ENCODE assay signal across 11 cellular contexts in the genomic region with DNA sequence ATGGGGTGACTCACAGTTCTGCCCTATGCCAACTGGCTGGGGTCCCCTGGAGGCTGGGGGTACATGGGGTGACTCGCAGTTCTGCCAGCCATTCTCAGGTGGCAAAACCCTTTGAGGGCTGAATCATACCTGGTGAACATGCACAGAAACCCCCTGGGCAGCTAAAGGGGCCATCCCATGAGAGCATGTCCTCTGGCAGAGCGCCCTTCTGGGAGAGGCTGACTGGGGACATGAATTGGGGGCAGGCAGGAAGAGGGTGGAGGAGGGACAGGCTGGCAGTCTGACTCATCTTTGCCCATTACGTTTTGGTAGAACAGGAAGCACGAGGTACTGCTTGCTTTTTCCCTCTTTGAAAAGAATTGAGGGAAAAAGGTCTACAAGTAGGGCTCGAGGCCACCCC. TPM values are rescaled to one million over a fixed set of nuclear protein-coding genes. Genes with fewer than 3 reads are reported as not detected.
DNase-seq lines count a peak whose midpoint lies in the region; ATAC-seq lines count a peak whose summit lies in the region.
"Had no signal": no experiment of that assay in that cellular context is flagged by ENCODE, and none has a peak within 500 bp of the region (broad histone marks: within the 10 kb centered on the region; RNA-seq: fewer than 3 reads in every experiment).

No MANE protein-coding gene starts in this region.

- H3K23ac ChIP-seq in mesenchymal stem cell (ENCODE audit: low read length in 2 of 2) = no peak overlapping the region

- no peaks in the 10 kb centered on the region for H3K27me3 Mint-ChIP-seq in CD4-positive, alpha-beta memory T cell
- H3K27me3 Mint-ChIP-seq in activated T-cell treated with anti-CD3 and anti-CD28 coated beads, Interleukin-2, amount 50 U/mL, for 24 hours = no peaks in the 10 kb centered on the region

- H3K36me3 ChIP-seq in CD4-positive, alpha-beta memory T cell (ENCODE audit: insufficient read depth, low read length) = peaks cover 72% of the 10 kb centered on the region
- peaks cover 9 to 29% of the 10 kb centered on the region in 2 experiments for H3K36me3 ChIP-seq in mesenchymal stem cell (ENCODE audit: control insufficient read depth in 1 of 2, insufficient read depth in 2 of 2, low read depth in 1 of 2, low read length in 2 of 2)

- H3K36me3 Mint-ChIP-seq in CD4-positive, alpha-beta memory T cell = peaks cover 80 to 90% of the 10 kb centered on the region in 2 donors
- H3K36me3 Mint-ChIP-seq in activated T-cell treated with anti-CD3 and anti-CD28 coated beads, Interleukin-2, amount 50 U/mL, for 24 hours (ENCODE audit: low read depth) = peaks cover 99% of the 10 kb centered on the region

- POLR2A ChIA-PET in CD4-positive, alpha-beta memory T cell (lab: Charles Lee; ENCODE audit: partially characterized antibody) = interaction anchor here (62.9 to 74.5 kb wide), 2 partner anchors 4 to 17 kb away, joined by 5577 read pairs; partner anchors contain the start of genes PHF19 and TRAF1

- no peak overlapping the region for H3K4ac ChIP-seq in mesenchymal stem cell (ENCODE audit: low read depth in 1 of 2, low read length in 2 of 2)

- no peak overlapping the region for H2AFZ ChIP-seq in mesenchymal stem cell (ENCODE audit: low read depth, low read length)

- H3K27me3 ChIP-seq in CD4-positive, alpha-beta memory T cell (ENCODE audit: insufficient read depth, low read length) = no peaks in the 10 kb centered on the region
- H3K27me3 ChIP-seq in mesenchymal stem cell (ENCODE audit: control insufficient read depth in 1 of 2, insufficient read depth in 1 of 2, low read length in 2 of 2) = no peaks in the 10 kb centered on the region
- H3K27me3 ChIP-seq: suprapubic skin had no signal

- no peak overlapping the region for H3K18ac ChIP-seq in mesenchymal stem cell (ENCODE audit: low read depth in 1 of 2, low read length in 2 of 2)

- H3K27ac ChIP-seq in CD4-positive, alpha-beta memory T cell (ENCODE audit: low read depth, low read length) = peak overlapping the region; percentile 70
- no peak overlapping the region for H3K27ac ChIP-seq in mesenchymal stem cell (ENCODE audit: low read length, poor library complexity, severe bottlenecking)
- H3K27ac ChIP-seq: suprapubic skin had no signal

- intact Hi-C loops in CD4-positive, alpha-beta memory T cell (cut with micrococcal nuclease) = loop anchor here (1.0 to 2.0 kb wide), 2 partner anchors 17 to 26 kb away; partner anchors contain the start of gene TRAF1

- peaks cover 85% of the 10 kb centered on the region for H3K4me1 ChIP-seq in CD4-positive, alpha-beta memory T cell (ENCODE audit: insufficient read depth, low read length)
- H3K4me1 ChIP-seq in mesenchymal stem cell (ENCODE audit: control insufficient read depth, insufficient read depth, low read depth, low read length) = peaks cover 8% of the 10 kb centered on the region

- no peak overlapping the region for H2BK120ac ChIP-seq in mesenchymal stem cell (ENCODE audit: low read depth, low read length)

- H4K8ac ChIP-seq in mesenchymal stem cell (ENCODE audit: low read length) = peak overlapping the region; percentile 31

- no peak overlapping the region for H3K9ac ChIP-seq in mesenchymal stem cell (ENCODE audit: low read length)

- H2AK5ac ChIP-seq in mesenchymal stem cell (ENCODE audit: low read length, severe bottlenecking) = no peak overlapping the region

- no peaks in the 10 kb centered on the region for H3K9me3 ChIP-seq in CD4-positive, alpha-beta memory T cell (ENCODE audit: control insufficient read depth in 1 of 2, low read length in 2 of 2)
- H3K9me3 ChIP-seq in mesenchymal stem cell (ENCODE audit: control insufficient read depth, low read length) = no peaks in the 10 kb centered on the region
- H3K9me3 ChIP-seq: suprapubic skin had no signal

- H3K4me3 Mint-ChIP-seq in CD4-positive, alpha-beta memory T cell = peak overlapping the region in 5 of 8 donors; percentile 17 to 55 (median 34)
- H3K4me3 Mint-ChIP-seq in activated T-cell treated with anti-CD3 and anti-CD28 coated beads, Interleukin-2, amount 50 U/mL, for 24 hours = peak overlapping the region; percentile 8

- no peak overlapping the region for H2BK15ac ChIP-seq in mesenchymal stem cell (ENCODE audit: low read depth, poor library complexity, severe bottlenecking)

- H3K27ac Mint-ChIP-seq in CD4-positive, alpha-beta memory T cell = peak overlapping the region; percentile 53 to 88 (median 80)
- H3K27ac Mint-ChIP-seq in activated T-cell treated with anti-CD3 and anti-CD28 coated beads, Interleukin-2, amount 50 U/mL, for 24 hours = peak overlapping the region; percentile 94

- H3K4me2 ChIP-seq in mesenchymal stem cell (ENCODE audit: low read length, poor library complexity, severe bottlenecking) = no peak overlapping the region

- no peak overlapping the region for H2BK5ac ChIP-seq in mesenchymal stem cell (ENCODE audit: low read depth, low read length, poor library complexity, severe bottlenecking)

- H3K4me3 ChIP-seq in CD4-positive, alpha-beta memory T cell (ENCODE audit: low read length in 2 of 2) = no peak overlapping the region
- no peak overlapping the region for H3K4me3 ChIP-seq in mesenchymal stem cell (ENCODE audit: insufficient read depth in 1 of 2, low read depth in 1 of 2, low read length in 2 of 2)
- H3K4me3 ChIP-seq: suprapubic skin had no signal

- peak overlapping the region in 1 of 2 experiments; percentile 26 for H3K14ac ChIP-seq in mesenchymal stem cell (ENCODE audit: low read length in 2 of 2)

- ATAC-seq in GM21423 (IDR thresholded peaks at IDR 0.05; ENCODE audit: unreplicated experiment) (no peak), HG02571 (IDR thresholded peaks at IDR 0.05; ENCODE audit: unreplicated experiment) (no peak)

- H3K79me1 ChIP-seq in mesenchymal stem cell (replicated peaks; ENCODE audit: low read length, poor library complexity, severe bottlenecking) = no peaks in the 10 kb centered on the region

- 55% methylated on average over 5 of the region's 5 CpGs for WGBS in mesenchymal stem cell

- no peak overlapping the region for H2BK12ac ChIP-seq in mesenchymal stem cell (ENCODE audit: low read length in 2 of 2)

- no peak overlapping the region for H4K91ac ChIP-seq in mesenchymal stem cell (ENCODE audit: low read length)

- peak in 1 of 5 donors; percentile 90 for DNase-seq in CD4-positive, alpha-beta memory T cell
- DNase-seq in RKO (ENCODE audit: low spot score) (peak; percentile 52), mesenchymal stem cell (no peak), NCI-H1417 treated with DMSO at 0.1 percent for 48 hours (lab: John Stamatoyannopoulos, UW) (no peak), COLO829 (ENCODE audit: low spot score) (no peak)
- peak; percentile 62 for DNase-seq in activated T-cell treated with anti-CD3 and anti-CD28 coated beads, Interleukin-2, amount 50 U/mL, for 24 hours
- DNase-seq: amygdala, DMS 273 treated with DMSO at 0.1 percent for 48 hours had no signal

- H3K9me3 Mint-ChIP-seq in CD4-positive, alpha-beta memory T cell = peaks cover 0 to 2% (median 0%) of the 10 kb centered on the region in 8 donors
- peaks cover 2% of the 10 kb centered on the region for H3K9me3 Mint-ChIP-seq in activated T-cell treated with anti-CD3 and anti-CD28 coated beads, Interleukin-2, amount 50 U/mL, for 24 hours

- CTCF ChIA-PET in CD4-positive, alpha-beta memory T cell (lab: Charles Lee; ENCODE audit: partially characterized antibody) = interaction anchor here (0.9 to 4.2 kb wide), 3 partner anchors 10 to 18 kb away, joined by 3 to 13 read pairs (median 3); no protein-coding TSS in a partner anchor

- H3K4me1 Mint-ChIP-seq in CD4-positive, alpha-beta memory T cell = peaks cover 48 to 88% (median 71%) of the 10 kb centered on the region in 4 donors
- peaks cover 99% of the 10 kb centered on the region for H3K4me1 Mint-ChIP-seq in activated T-cell treated with anti-CD3 and anti-CD28 coated beads, Interleukin-2, amount 50 U/mL, for 24 hours (ENCODE audit: low read depth)

RNA-seq across cellular contexts. Expression of gene TRAF1, which starts 16.7 kb away (rescaled TPM):
- 100 to 1,000 TPM; 174 to 181 TPM for total RNA-seq in CD4-positive, alpha-beta memory T cell
- 10 to 100 TPM in 1 of 2 donors, 1 to 10 TPM in 1; 7.8 to 14.4 TPM for polyA plus RNA-seq in CD4-positive, alpha-beta memory T cell
- 0.65 TPM for polyA plus RNA-seq in mesenchymal stem cell (2013, experiment 1 of 2)
- 0.68 TPM for polyA plus RNA-seq in mesenchymal stem cell (2013, experiment 2 of 2)

RNA-seq across cellular contexts. Expression of gene PHF19, which starts 32.9 kb away (rescaled TPM):
- total RNA-seq in CD4-positive, alpha-beta memory T cell = 100 to 1,000 TPM; 194 to 201 TPM
- polyA plus RNA-seq in CD4-positive, alpha-beta memory T cell = 10 to 100 TPM; 15.4 to 17.8 TPM
- 16.7 TPM for polyA plus RNA-seq in mesenchymal stem cell (2013, experiment 1 of 2)
- 15.1 TPM for polyA plus RNA-seq in mesenchymal stem cell (2013, experiment 2 of 2)

Comparison
In these comparisons a context has a peak if more than half of its experiments do, and no peak if none do; other contexts are left out.
1. DNase-seq: peak in RKO (single experiment) and activated T-cell treated with anti-CD3 and anti-CD28 coated beads, Interleukin-2, amount 50 U/mL, for 24 hours (single experiment); none in mesenchymal stem cell (single experiment), NCI-H1417 treated with DMSO at 0.1 percent for 48 hours (single experiment) and COLO829 (single experiment).